Comparison of ENCODE assay signal across 1 cellular context in the genomic region with DNA sequence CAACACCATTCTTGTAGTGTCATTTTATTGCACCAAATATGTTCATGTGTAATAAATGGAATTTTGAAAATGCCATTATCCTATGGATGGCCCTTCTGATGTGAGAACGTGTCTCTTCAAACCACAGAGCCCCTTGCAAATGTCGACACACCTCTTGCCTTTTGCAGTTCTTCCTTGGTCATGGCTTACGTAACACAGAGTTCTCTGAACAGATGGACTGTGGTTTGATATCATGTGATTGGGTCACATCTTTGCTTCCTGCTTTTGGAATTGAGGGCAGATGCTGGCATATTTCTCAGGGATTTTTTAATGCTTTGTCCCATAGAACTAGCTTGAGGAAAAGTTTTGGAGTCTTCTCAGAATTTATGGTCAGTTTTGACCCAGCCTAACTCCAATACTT.
A peak's percentile ranks its signal among the peaks of the same experiment; 100 is the strongest.
TF ChIP-seq lines count a peak whose summit lies in the region.

No MANE protein-coding gene starts in this region.

TF ChIP-seq in IMR-90, 13 proteins besides CTCF, POLR2A, EP300 and RAD21:
- TF ChIP-seq, protein P1, sequence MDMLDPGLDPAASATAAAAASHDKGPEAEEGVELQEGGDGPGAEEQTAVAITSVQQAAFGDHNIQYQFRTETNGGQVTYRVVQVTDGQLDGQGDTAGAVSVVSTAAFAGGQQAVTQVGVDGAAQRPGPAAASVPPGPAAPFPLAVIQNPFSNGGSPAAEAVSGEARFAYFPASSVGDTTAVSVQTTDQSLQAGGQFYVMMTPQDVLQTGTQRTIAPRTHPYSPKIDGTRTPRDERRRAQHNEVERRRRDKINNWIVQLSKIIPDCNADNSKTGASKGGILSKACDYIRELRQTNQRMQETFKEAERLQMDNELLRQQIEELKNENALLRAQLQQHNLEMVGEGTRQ (IDR thresholded peaks at IDR 0.05; ENCODE audit: low read depth, low read length): no peak
- TF ChIP-seq CEBPB (IDR thresholded peaks at IDR 0.05; ENCODE audit: low read depth, low read length): peak; percentile 73
TF ChIP-seq in IMR-90: peak in this region for 1.
